Comparison of ENCODE assay signal across 8 cellular contexts in genomic region chr5:140546851-140547507, GRCh38. TPM values are rescaled to one million over a fixed set of nuclear protein-coding genes. Genes with fewer than 3 reads are reported as not detected.
DNase-seq lines count a peak whose midpoint lies in the region; ATAC-seq and TF ChIP-seq lines count a peak whose summit lies in the region.

No MANE protein-coding gene starts in this region.

- peak overlapping the region; percentile 93 for H3K27ac Mint-ChIP-seq in activated CD4-positive, alpha-beta T cell treated with anti-CD3 and anti-CD28 coated beads for 36 hours

- no peak for TF ChIP-seq RAD21 in liver (IDR thresholded peaks at IDR 0.05)

- intact Hi-C loops in activated CD4-positive, alpha-beta T cell treated with anti-CD3 and anti-CD28 coated beads for 36 hours (cut with DNase I, micrococcal nuclease) = loop anchor here (1.0 to 5.0 kb wide), 7 partner anchors 10 to 146 kb away; partner anchors contain the start of genes APBB3 (in 2 of the 2), IK (in 2 of the 2), NDUFA2 (in 2 of the 2) and SLC35A4 (in 2 of the 2)
- intact Hi-C loops in ascending aorta (cut with DNase I) = loop anchor here (1.0 to 5.0 kb wide), 4 partner anchors 10 to 155 kb away; partner anchors contain the start of genes SRA1, TMCO6, WDR55 and ZMAT2
- intact Hi-C loops in tibial artery (cut with DNase I; ENCODE audit: low total_unique reads) = loop anchor here (5.0 to 10.0 kb wide), 2 partner anchors 100 to 148 kb away; partner anchors contain the start of genes HARS1, HARS2, IK and NDUFA2

- 24% methylated on average over 13 of the region's 13 CpGs for WGBS in liver

- H3K27me3 ChIP-seq in ascending aorta (no peaks in the 10 kb centered on the region), liver (ENCODE audit: control insufficient read depth in 4 of 4, insufficient read depth in 4 of 4, low read length in 3 of 4) (no peaks in the 10 kb centered on the region), tibial artery (no peaks in the 10 kb centered on the region)

- H3K27me3 Mint-ChIP-seq in activated CD4-positive, alpha-beta T cell treated with anti-CD3 and anti-CD28 coated beads for 36 hours = no peaks in the 10 kb centered on the region

- TF ChIP-seq CTCF in ascending aorta (IDR thresholded peaks at IDR 0.05) (no peak), liver (IDR thresholded peaks at IDR 0.05; ENCODE audit: low read depth, low read length, missing input control) (no peak), tibial artery (IDR thresholded peaks at IDR 0.05) (no peak)

- H3K27ac ChIP-seq in ascending aorta (peak overlapping the region; percentile 95 to 97), liver (ENCODE audit: low read depth in 1 of 2, low read length in 2 of 2) (peak overlapping the region; percentile 91 to 99), tibial artery (peak overlapping the region; percentile 93 to 99)

- H3K9me3 ChIP-seq in ascending aorta (no peaks in the 10 kb centered on the region), liver (ENCODE audit: control insufficient read depth in 4 of 4, low read length in 3 of 4) (no peaks in the 10 kb centered on the region), tibial artery (no peaks in the 10 kb centered on the region)

- no peaks in the 10 kb centered on the region for H3K9me3 Mint-ChIP-seq in activated CD4-positive, alpha-beta T cell treated with anti-CD3 and anti-CD28 coated beads for 36 hours (ENCODE audit: low read depth)

- POLR2A ChIA-PET in activated CD4-positive, alpha-beta T cell treated with anti-CD3 and anti-CD28 coated beads for 36 hours (lab: Charles Lee) = interaction anchor here (0.6 to 2.1 kb wide), 6 partner anchors 10 to 539 kb away, joined by 4 to 10 read pairs (median 5); partner anchors contain the start of genes IK, NDUFA2, SRA1 and WDR55
- POLR2A ChIA-PET in HEK293T (lab: Yijun Ruan, JAX) = interaction anchor here (1.0 to 4.5 kb wide), 5 partner anchors 11 to 372 kb away, joined by 3 to 33 read pairs (median 4); partner anchors contain the start of genes CYSTM1, HARS1, HARS2 and IK

- peak overlapping the region; percentile 82 for H3K4me3 Mint-ChIP-seq in activated CD4-positive, alpha-beta T cell treated with anti-CD3 and anti-CD28 coated beads for 36 hours

- H3K36me3 Mint-ChIP-seq in activated CD4-positive, alpha-beta T cell treated with anti-CD3 and anti-CD28 coated beads for 36 hours (ENCODE audit: low read depth) = peaks cover 49% of the 10 kb centered on the region

- DNase-seq in activated CD4-positive, alpha-beta T cell treated with anti-CD3 and anti-CD28 coated beads for 36 hours = no peak
- DNase-seq in activated CD4-positive, alpha-beta T cell treated with anti-CD3 and anti-CD28 coated beads for 4 hours = no peak
- DNase-seq in ascending aorta (ENCODE audit: low spot score in 2 of 2) (no peak), tibial artery (no peak), HEK293T (ENCODE audit: extremely low spot score) (no peak), AML-193 (lab: John Stamatoyannopoulos, UW) (no peak), NCI-H2107 treated with DMSO at 0.1 percent for 48 hours (lab: John Stamatoyannopoulos, UW; ENCODE audit: unreplicated experiment) (no peak)

- H3K36me3 ChIP-seq in ascending aorta (peaks cover 39 to 46% of the 10 kb centered on the region in 2 donors), liver (ENCODE audit: control insufficient read depth in 4 of 4, insufficient read depth in 3 of 4, low read depth in 1 of 4, low read length in 3 of 4) (peaks cover 2 to 29% (median 22%) of the 10 kb centered on the region in 4 donors), tibial artery (peaks cover 17 to 62% (median 55%) of the 10 kb centered on the region in 3 donors)

- H3K4me1 ChIP-seq in ascending aorta (peaks cover 19 to 22% of the 10 kb centered on the region in 2 donors), liver (ENCODE audit: control insufficient read depth in 4 of 4, insufficient read depth in 4 of 4, low read length in 3 of 4) (peaks cover 8 to 40% (median 33%) of the 10 kb centered on the region in 4 donors), tibial artery (peaks cover 13 to 28% (median 25%) of the 10 kb centered on the region in 4 donors)

- CTCF ChIA-PET in activated CD4-positive, alpha-beta T cell treated with anti-CD3 and anti-CD28 coated beads for 36 hours (lab: Charles Lee) = interaction anchor here (0.6 to 3.0 kb wide), 28 partner anchors 9 to 1111 kb away, joined by 3 to 10 read pairs (median 3); partner anchors contain the start of genes ANKHD1, HBEGF, IK and SRA1
- CTCF ChIA-PET in HEK293T (lab: Yijun Ruan, JAX) = no interaction called here

- peaks cover 38% of the 10 kb centered on the region for H3K4me1 Mint-ChIP-seq in activated CD4-positive, alpha-beta T cell treated with anti-CD3 and anti-CD28 coated beads for 36 hours

- no peak overlapping the region for H3K9ac ChIP-seq in liver (ENCODE audit: low read depth in 1 of 2, low read length in 2 of 2)

- peak; percentile 1 for ATAC-seq in activated CD4-positive, alpha-beta T cell treated with anti-CD3 and anti-CD28 coated beads for 36 hours

- peak overlapping the region in 1 of 2 donors; percentile 69 for H3K4me3 ChIP-seq in ascending aorta
- no peak overlapping the region for H3K4me3 ChIP-seq in liver (ENCODE audit: low read depth in 1 of 3, low read length in 3 of 3)
- H3K4me3 ChIP-seq in tibial artery = peak overlapping the region; percentile 58 to 80

TF ChIP-seq in liver, 16 proteins besides CTCF, POLR2A, EP300 and RAD21 (continues in another document):
- TF ChIP-seq RXRA (IDR thresholded peaks at IDR 0.05) = peak in 1 of 2 donors; percentile 65
- TF ChIP-seq GABPA (IDR thresholded peaks at IDR 0.05 in 1 of 2, conservative IDR thresholded peaks at IDR 0.05 in 1 of 2) = no peak
- TF ChIP-seq EGR1 (IDR thresholded peaks at IDR 0.05; ENCODE audit: low read depth in 2 of 2) = no peak
- no peak for TF ChIP-seq ZBTB33 (IDR thresholded peaks at IDR 0.05)
- TF ChIP-seq, protein P1, sequence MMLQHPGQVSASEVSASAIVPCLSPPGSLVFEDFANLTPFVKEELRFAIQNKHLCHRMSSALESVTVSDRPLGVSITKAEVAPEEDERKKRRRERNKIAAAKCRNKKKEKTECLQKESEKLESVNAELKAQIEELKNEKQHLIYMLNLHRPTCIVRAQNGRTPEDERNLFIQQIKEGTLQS (IDR thresholded peaks at IDR 0.05) = no peak
- TF ChIP-seq HNF4A (conservative IDR thresholded peaks at IDR 0.05) = no peak

TF ChIP-seq in HEK293T, 16 proteins besides CTCF, POLR2A, EP300 and RAD21:
- TF ChIP-seq HDGF (IDR thresholded peaks at IDR 0.05; ENCODE audit: borderline replicate concordance) (no peak), BHLHE40 (IDR thresholded peaks at IDR 0.05; ENCODE audit: borderline replicate concordance) (no peak), TARDBP (IDR thresholded peaks at IDR 0.05) (no peak), SP1 (IDR thresholded peaks at IDR 0.05) (no peak), NFRKB (IDR thresholded peaks at IDR 0.05) (no peak), L3MBTL2 (conservative IDR thresholded peaks at IDR 0.05) (no peak), FOXM1 (IDR thresholded peaks at IDR 0.05; ENCODE audit: borderline replicate concordance) (no peak), FOXA1 (IDR thresholded peaks at IDR 0.05) (no peak), SUZ12 (IDR thresholded peaks at IDR 0.05) (no peak), ARNT (IDR thresholded peaks at IDR 0.05) (no peak), CTBP1 (IDR thresholded peaks at IDR 0.05; ENCODE audit: borderline replicate concordance) (no peak), LEF1 (IDR thresholded peaks at IDR 0.05; ENCODE audit: borderline replicate concordance) (no peak), ZNF384 (IDR thresholded peaks at IDR 0.05) (no peak)
- TF ChIP-seq, protein P2, sequence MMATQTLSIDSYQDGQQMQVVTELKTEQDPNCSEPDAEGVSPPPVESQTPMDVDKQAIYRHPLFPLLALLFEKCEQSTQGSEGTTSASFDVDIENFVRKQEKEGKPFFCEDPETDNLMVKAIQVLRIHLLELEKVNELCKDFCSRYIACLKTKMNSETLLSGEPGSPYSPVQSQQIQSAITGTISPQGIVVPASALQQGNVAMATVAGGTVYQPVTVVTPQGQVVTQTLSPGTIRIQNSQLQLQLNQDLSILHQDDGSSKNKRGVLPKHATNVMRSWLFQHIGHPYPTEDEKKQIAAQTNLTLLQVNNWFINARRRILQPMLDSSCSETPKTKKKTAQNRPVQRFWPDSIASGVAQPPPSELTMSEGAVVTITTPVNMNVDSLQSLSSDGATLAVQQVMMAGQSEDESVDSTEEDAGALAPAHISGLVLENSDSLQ (IDR thresholded peaks at IDR 0.05) = no peak

RNA-seq across cellular contexts. Expression of gene EIF4EBP3, which starts 0.5 kb away (rescaled TPM):
- total RNA-seq in activated CD4-positive, alpha-beta T cell treated with anti-CD3 and anti-CD28 coated beads for 36 hours = 10 to 100 TPM; 15.8 to 17.3 TPM
- total RNA-seq in ascending aorta (4.0 TPM), liver (1 to 10 TPM; 1.4 to 1.5 TPM)
- 10 to 100 TPM; 14.6 to 55.8 TPM for polyA plus RNA-seq in liver

RNA-seq across cellular contexts. Expression of gene SRA1, which starts 10.3 kb away (rescaled TPM):
- total RNA-seq in activated CD4-positive, alpha-beta T cell treated with anti-CD3 and anti-CD28 coated beads for 36 hours = 10 to 100 TPM; 33.2 to 47.3 TPM
- total RNA-seq in ascending aorta = 47.3 TPM
- 10 to 100 TPM; 12.9 to 18.7 TPM for total RNA-seq in liver
- 10 to 100 TPM; 20.9 to 41.1 TPM for polyA plus RNA-seq in liver

RNA-seq across cellular contexts. Expression of gene APBB3, which starts 17.4 kb away (rescaled TPM):
- total RNA-seq in activated CD4-positive, alpha-beta T cell treated with anti-CD3 and anti-CD28 coated beads for 36 hours = 10 to 100 TPM; 12.8 to 19.0 TPM
- total RNA-seq in ascending aorta (47.3 TPM), liver (10 to 100 TPM in 1 of 2 donors, 1 to 10 TPM in 1; 4.6 to 29.1 TPM)
- 10 to 100 TPM; 10.1 to 40.5 TPM for polyA plus RNA-seq in liver

RNA-seq across cellular contexts. Expression of gene SLC35A4, which starts 17.6 kb away (rescaled TPM):
- 10 to 100 TPM; 61.8 to 65.4 TPM for total RNA-seq in activated CD4-positive, alpha-beta T cell treated with anti-CD3 and anti-CD28 coated beads for 36 hours
- total RNA-seq in ascending aorta (46.2 TPM), liver (10 to 100 TPM; 17.5 to 31.5 TPM)
- 10 to 100 TPM; 21.7 to 37.0 TPM for polyA plus RNA-seq in liver

Comparison
In these comparisons a context has a peak if more than half of its experiments do, and no peak if none do; other contexts are left out.
1. H3K4me3 ChIP-seq: peak in tibial artery (2 of 2); none in liver (0 of 3).
2. Peak in every context shown above with its lines, with median percentiles within 50 percentile points of each other: H3K27ac ChIP-seq.